Comparison of ENCODE assay signal across 12 cellular contexts in genomic region chr2:157260403-157261198, GRCh38. TPM values are rescaled to one million over a fixed set of nuclear protein-coding genes. Genes with fewer than 3 reads are reported as not detected.
DNase-seq lines count a peak whose midpoint lies in the region; ATAC-seq and TF ChIP-seq lines count a peak whose summit lies in the region.
"Had no signal": no experiment of that assay in that cellular context is flagged by ENCODE, and none has a peak within 500 bp of the region (broad histone marks: within the 10 kb centered on the region; RNA-seq: fewer than 3 reads in every experiment).

No MANE protein-coding gene starts in this region.

- DNase-seq in activated T-cell treated with anti-CD3 and anti-CD28 coated beads, Interleukin-2, amount 50 U/mL, for 4 hours, result no peak
- DNase-seq in activated T-cell treated with anti-CD3 and anti-CD28 coated beads for 4 hours (no peak), SJSA1 (ENCODE audit: low read depth in 1 of 2, low spot score in 2 of 2) (no peak), erythroblast (lab: John Stamatoyannopoulos, UW) (peak; percentile 58 to 79), smooth muscle cell (lab: John Stamatoyannopoulos, UW; ENCODE audit: unreplicated experiment) (no peak), NCI-H187 treated with DMSO at 0.1 percent for 48 hours (lab: John Stamatoyannopoulos, UW) (no peak)
- DNase-seq: NCI-H1105 treated with DMSO at 0.1 percent for 48 hours, tibial artery had no signal

- H3K36me3 ChIP-seq in SJSA1, result no peaks in the 10 kb centered on the region
- no peaks in the 10 kb centered on the region for H3K36me3 ChIP-seq in smooth muscle cell (ENCODE audit: low read depth)
- H3K36me3 ChIP-seq: BLaER1 treated with 17β-estradiol and CSF1 and Interleukin-3, amounts not matched to agents 10 nM and 100 nM; tibial artery had no signal

- no peaks in the 10 kb centered on the region for H3K79me2 ChIP-seq in smooth muscle cell (ENCODE audit: low read depth)

- H3K4me3 ChIP-seq in SJSA1 (no peak overlapping the region), smooth muscle cell (peak overlapping the region; percentile 28)
- H3K4me3 ChIP-seq: BLaER1 treated with 17β-estradiol and CSF1 and Interleukin-3, amounts not matched to agents 10 nM and 100 nM; tibial artery had no signal

- H3K9me3 Mint-ChIP-seq in activated T-cell treated with anti-CD3 and anti-CD28 coated beads, Interleukin-2, amount 50 U/mL, for 4 hours, result no peaks in the 10 kb centered on the region

- peak overlapping the region; percentile 42 for H3K4me3 Mint-ChIP-seq in activated T-cell treated with anti-CD3 and anti-CD28 coated beads, Interleukin-2, amount 50 U/mL, for 4 hours

- peaks cover 17% of the 10 kb centered on the region for H3K4me1 Mint-ChIP-seq in activated T-cell treated with anti-CD3 and anti-CD28 coated beads, Interleukin-2, amount 50 U/mL, for 4 hours (ENCODE audit: low read depth)

- WGBS in smooth muscle cell (ENCODE audit: low lambda C conversion rate), result 68% methylated on average over 5 of the region's 5 CpGs

- H3K36me3 Mint-ChIP-seq in activated T-cell treated with anti-CD3 and anti-CD28 coated beads, Interleukin-2, amount 50 U/mL, for 4 hours (ENCODE audit: insufficient read depth), result no peaks in the 10 kb centered on the region

- H3K27me3 Mint-ChIP-seq in activated T-cell treated with anti-CD3 and anti-CD28 coated beads, Interleukin-2, amount 50 U/mL, for 4 hours (ENCODE audit: low read depth), result no peaks in the 10 kb centered on the region

- H3K4me2 ChIP-seq in smooth muscle cell, result peak overlapping the region; percentile 35
- H3K4me2 ChIP-seq: BLaER1 treated with 17β-estradiol and CSF1 and Interleukin-3, amounts not matched to agents 10 nM and 100 nM had no signal

- no peak for TF ChIP-seq POLR2A in erythroblast (IDR thresholded peaks at IDR 0.05; ENCODE audit: low read length)

- H3F3A ChIP-seq in smooth muscle cell (ENCODE audit: low read depth), result no peaks in the 10 kb centered on the region

- TF ChIP-seq CTCF in smooth muscle cell (IDR thresholded peaks at IDR 0.05; ENCODE audit: borderline replicate concordance, insufficient read depth, poor library complexity, severe bottlenecking), result no peak

- H2AFZ ChIP-seq in smooth muscle cell (ENCODE audit: low read depth), result peak overlapping the region; percentile 6

- H3K27me3 ChIP-seq in SJSA1 (replicated peaks) (no peaks in the 10 kb centered on the region), smooth muscle cell (ENCODE audit: low read depth) (no peaks in the 10 kb centered on the region)
- H3K27me3 ChIP-seq: BLaER1 treated with 17β-estradiol and CSF1 and Interleukin-3, amounts not matched to agents 10 nM and 100 nM; tibial artery had no signal

- no peak overlapping the region for H3K9ac ChIP-seq in smooth muscle cell (ENCODE audit: low read depth)
- H3K9ac ChIP-seq: BLaER1 treated with 17β-estradiol and CSF1 and Interleukin-3, amounts not matched to agents 10 nM and 100 nM had no signal

- H3K4me1 ChIP-seq in SJSA1 (replicated peaks) (peaks cover 26% of the 10 kb centered on the region), smooth muscle cell (ENCODE audit: low read depth) (peaks cover 18% of the 10 kb centered on the region)

- H3K27ac ChIP-seq in SJSA1 (peak overlapping the region; percentile 34), smooth muscle cell (ENCODE audit: low read depth) (no peak overlapping the region)
- H3K27ac ChIP-seq: BLaER1 treated with 17β-estradiol and CSF1 and Interleukin-3, amounts not matched to agents 10 nM and 100 nM; HL-60 had no signal

- no peaks in the 10 kb centered on the region for H3K9me3 ChIP-seq in SJSA1 (replicated peaks)
- no peaks in the 10 kb centered on the region for H3K9me3 ChIP-seq in smooth muscle cell (replicated peaks; ENCODE audit: low read depth)
- H3K9me3 ChIP-seq: BLaER1 treated with 17β-estradiol and CSF1 and Interleukin-3, amounts not matched to agents 10 nM and 100 nM; tibial artery had no signal

- ATAC-seq in activated T-cell treated with anti-CD3 and anti-CD28 coated beads, Interleukin-2, amount 50 U/mL, for 4 hours, result no peak
- no peak for ATAC-seq in HG03108 (IDR thresholded peaks at IDR 0.05; ENCODE audit: unreplicated experiment)
- ATAC-seq in GM19397 (IDR thresholded peaks at IDR 0.05; ENCODE audit: unreplicated experiment), result no peak

- no peaks in the 10 kb centered on the region for H4K20me1 ChIP-seq in smooth muscle cell (ENCODE audit: low read depth)
- H4K20me1 ChIP-seq: BLaER1 treated with 17β-estradiol and CSF1 and Interleukin-3, amounts not matched to agents 10 nM and 100 nM had no signal

RNA-seq across cellular contexts. Expression of gene GALNT5, which starts 3.1 kb away (rescaled TPM):
- total RNA-seq in activated T-cell treated with anti-CD3 and anti-CD28 coated beads, Interleukin-2, amount 50 U/mL, for 4 hours, result under 1 TPM; 0.05 to 0.15 (median 0.08) TPM
- total RNA-seq in SJSA1 (2014; rRNA removed; shearing (Covaris generic)), result 1.7 and 2.7 TPM in 2 replicates
- 1.8 and 2.5 TPM in 2 replicates for total RNA-seq in smooth muscle cell
- 1.5 and 2.0 TPM in 2 replicates for polyA plus RNA-seq in smooth muscle cell

Comparison
In these comparisons a context has a peak if more than half of its experiments do, and no peak if none do; other contexts are left out.
1. DNase-seq: peak in erythroblast (2 of 2); none in activated T-cell treated with anti-CD3 and anti-CD28 coated beads, Interleukin-2, amount 50 U/mL, for 4 hours (single experiment), activated T-cell treated with anti-CD3 and anti-CD28 coated beads for 4 hours (single experiment), SJSA1 (0 of 2), smooth muscle cell (single experiment) and NCI-H187 treated with DMSO at 0.1 percent for 48 hours (single experiment).